ENCODE assay signal across 9 cellular contexts in genomic region chr2:126692241-126692640, GRCh38. TPM values are rescaled to one million over a fixed set of nuclear protein-coding genes. Genes with fewer than 3 reads are reported as not detected.
DNase-seq lines count a peak whose midpoint lies in the region; ATAC-seq and TF ChIP-seq lines count a peak whose summit lies in the region.
"Not testable (repeated sequence)": the region's sequence is repeated elsewhere in the genome, so short reads cannot be mapped to it uniquely, and the experiment has no call there.
"Had no signal": no experiment of that assay in that cellular context is flagged by ENCODE, and none has a peak within 500 bp of the region (broad histone marks: within the 10 kb centered on the region; RNA-seq: fewer than 3 reads in every experiment).

No MANE protein-coding gene starts in this region.

- not testable (repeated sequence) for TF ChIP-seq POLR2A in heart left ventricle (IDR thresholded peaks at IDR 0.05)

- peak in 3 of 4 donors; percentile 16 to 68 (median 53) for ATAC-seq in heart left ventricle
- not testable (repeated sequence) for ATAC-seq in stimulated activated effector memory CD8-positive, alpha-beta T cell treated with anti-CD3 and anti-CD28 coated beads, Interleukin-12 subunit alpha, Interleukin-12 subunit beta, amount 100 ng/mL, for 72 hours

- intact Hi-C loops in heart left ventricle (cut with DNase I): not testable (repeated sequence)

- H3K4me1 Mint-ChIP-seq in activated naive CD4-positive, alpha-beta T cell treated with anti-CD3 and anti-CD28 coated beads, Interleukin-2, amount 10 ng/mL, durations not matched to agents 7 days and 5 days; stimulated activated effector memory CD8-positive, alpha-beta T cell treated with anti-CD3 and anti-CD28 coated beads, Interleukin-12 subunit alpha, Interleukin-12 subunit beta, amount 100 ng/mL, for 72 hours: not testable (repeated sequence)

- H3K9me3 Mint-ChIP-seq in activated naive CD4-positive, alpha-beta T cell treated with anti-CD3 and anti-CD28 coated beads, Interleukin-2, amount 10 ng/mL, durations not matched to agents 7 days and 5 days: peaks cover 23% of the 10 kb centered on the region
- H3K9me3 Mint-ChIP-seq in stimulated activated effector memory CD8-positive, alpha-beta T cell treated with anti-CD3 and anti-CD28 coated beads, Interleukin-12 subunit alpha, Interleukin-12 subunit beta, amount 100 ng/mL, for 72 hours: not testable (repeated sequence)

- not testable (repeated sequence) for H3K4me3 Mint-ChIP-seq in activated naive CD4-positive, alpha-beta T cell treated with anti-CD3 and anti-CD28 coated beads, Interleukin-2, amount 10 ng/mL, durations not matched to agents 7 days and 5 days; stimulated activated effector memory CD8-positive, alpha-beta T cell treated with anti-CD3 and anti-CD28 coated beads, Interleukin-12 subunit alpha, Interleukin-12 subunit beta, amount 100 ng/mL, for 72 hours

- peaks cover 0 to 56% (median 37%) of the 10 kb centered on the region in 9 donors for H3K36me3 ChIP-seq in heart left ventricle

- H3K27ac ChIP-seq in heart left ventricle: peak overlapping the region in 8 of 12 donors; percentile 17 to 67 (median 42)

- not testable (repeated sequence) for TF ChIP-seq CTCF in heart left ventricle (IDR thresholded peaks at IDR 0.05)

- H3K4me3 ChIP-seq in heart left ventricle: not testable (repeated sequence)

- WGBS in heart left ventricle, 4 donors: 6 to 21% (median 15%) methylated on average over 1 of the region's 1 CpG

- peaks cover 0 to 53% (median 21%) of the 10 kb centered on the region in 12 donors for H3K4me1 ChIP-seq in heart left ventricle

- H3K36me3 Mint-ChIP-seq in activated naive CD4-positive, alpha-beta T cell treated with anti-CD3 and anti-CD28 coated beads, Interleukin-2, amount 10 ng/mL, durations not matched to agents 7 days and 5 days: peaks cover 94% of the 10 kb centered on the region
- H3K36me3 Mint-ChIP-seq in stimulated activated effector memory CD8-positive, alpha-beta T cell treated with anti-CD3 and anti-CD28 coated beads, Interleukin-12 subunit alpha, Interleukin-12 subunit beta, amount 100 ng/mL, for 72 hours: peaks cover 42% of the 10 kb centered on the region

- CTCF ChIA-PET in activated naive CD4-positive, alpha-beta T cell treated with anti-CD3 and anti-CD28 coated beads, Interleukin-2, amount 10 ng/mL, durations not matched to agents 7 days and 5 days (lab: Charles Lee): not testable (repeated sequence)

- H3K9me3 ChIP-seq in heart left ventricle: not testable (repeated sequence)

- DNase-seq in COR-L47 (lab: John Stamatoyannopoulos, UW): peak; percentile 24
- DNase-seq in NCI-H2227 (lab: John Stamatoyannopoulos, UW; ENCODE audit: unreplicated experiment): peak; percentile 55
- peak; percentile 37 for DNase-seq in NCI-H748 treated with DMSO at 0.1 percent for 48 hours (lab: John Stamatoyannopoulos, UW)
- DNase-seq in activated naive CD4-positive, alpha-beta T cell treated with anti-CD3 and anti-CD28 coated beads, Interleukin-2, amount 10 ng/mL, durations not matched to agents 7 days and 5 days; heart left ventricle; stimulated activated effector memory CD8-positive, alpha-beta T cell treated with anti-CD3 and anti-CD28 coated beads, Interleukin-12 subunit alpha, Interleukin-12 subunit beta, amount 100 ng/mL, for 72 hours (ENCODE audit: low spot score in 2 of 2): not testable (repeated sequence)
- peak; percentile 42 for DNase-seq in dermis blood vessel endothelial cell
- peak; percentile 28 for DNase-seq in myocyte (ENCODE audit: low read depth)

- H3K27me3 ChIP-seq in heart left ventricle: not testable (repeated sequence)

- H3K27ac Mint-ChIP-seq in activated naive CD4-positive, alpha-beta T cell treated with anti-CD3 and anti-CD28 coated beads, Interleukin-2, amount 10 ng/mL, durations not matched to agents 7 days and 5 days: peak overlapping the region; percentile 20
- H3K27ac Mint-ChIP-seq in stimulated activated effector memory CD8-positive, alpha-beta T cell treated with anti-CD3 and anti-CD28 coated beads, Interleukin-12 subunit alpha, Interleukin-12 subunit beta, amount 100 ng/mL, for 72 hours: peak overlapping the region; percentile 46

- not testable (repeated sequence) for H3K27me3 Mint-ChIP-seq in activated naive CD4-positive, alpha-beta T cell treated with anti-CD3 and anti-CD28 coated beads, Interleukin-2, amount 10 ng/mL, durations not matched to agents 7 days and 5 days

RNA-seq across cellular contexts. Expression of gene GYPC, which starts 36.3 kb away (rescaled TPM):
- total RNA-seq in dermis blood vessel endothelial cell (227 and 297 TPM in 2 replicates), heart left ventricle (100 to 1,000 TPM; 108 to 149 (median 128) TPM), myocyte (13.7 and 14.4 TPM in 2 replicates)
- 100 to 1,000 TPM; 131 to 369 TPM for polyA plus RNA-seq in heart left ventricle
- 50.7 TPM for polyA plus RNA-seq in myocyte (2012)
- total RNA-seq: HepG2 had no signal
- polyA plus RNA-seq: HepG2 had no signal
